ENCODE assay signal across 8 cellular contexts in genomic region chr17:76266244-76266938, GRCh38. TPM values are rescaled to one million over a fixed set of nuclear protein-coding genes. Genes with fewer than 3 reads are reported as not detected.
A peak's percentile ranks its signal among the peaks of the same experiment; 100 is the strongest.
DNase-seq lines count a peak whose midpoint lies in the region; FAIRE-seq and TF ChIP-seq lines count a peak whose summit lies in the region.

No MANE protein-coding gene starts in this region.

- POLR2A ChIA-PET in endothelial cell of umbilical vein (lab: Charles Lee), result interaction anchor here (0.7 to 1.0 kb wide), 3 partner anchors 19 to 164 kb away, joined by 3 to 5 read pairs (median 3); no protein-coding TSS in a partner anchor
- POLR2A ChIA-PET in GM10248 (lab: Yijun Ruan, JAX), result interaction anchor here (0.6 to 3.5 kb wide), 4 partner anchors 10 to 483 kb away, joined by 3 to 24 read pairs (median 4); no protein-coding TSS in a partner anchor

- H3K27me3 Mint-ChIP-seq in neural crest cell (ENCODE audit: low read depth), result no peaks in the 10 kb centered on the region

- H3K36me3 ChIP-seq in SJSA1, result peaks cover 49% of the 10 kb centered on the region
- peaks cover 0 to 6% of the 10 kb centered on the region in 2 experiments for H3K36me3 ChIP-seq in endothelial cell of umbilical vein (ENCODE audit: control insufficient read depth in 2 of 2, extremely low read depth in 1 of 2, insufficient read depth in 2 of 2, low read length in 2 of 2)

- H3K4me1 ChIP-seq in SJSA1 (replicated peaks) (peaks cover 59% of the 10 kb centered on the region), endothelial cell of umbilical vein (ENCODE audit: control insufficient read depth, extremely low read depth, insufficient read depth, low read length) (peaks cover 49% of the 10 kb centered on the region)

- H2AFZ ChIP-seq in endothelial cell of umbilical vein (ENCODE audit: low read depth, low read length), result no peak overlapping the region

- TF ChIP-seq POLR2A in endothelial cell of umbilical vein (IDR thresholded peaks at IDR 0.05; ENCODE audit: low read depth, low read length), result no peak

- peak; percentile 51 for DNase-seq in activated CD4-positive, alpha-beta T cell treated with anti-CD3 and anti-CD28 coated beads for 48 hours
- no peak for DNase-seq in activated CD4-positive, alpha-beta T cell treated with anti-CD3 and anti-CD28 coated beads, Interleukin-2, amount 50 U/mL, for 1 hour
- peak in 1 of 2 experiments; percentile 59 for DNase-seq in SJSA1 (ENCODE audit: low read depth in 1 of 2, low spot score in 2 of 2)
- DNase-seq in endothelial cell of umbilical vein (ENCODE audit: low read depth, low spot score), result peak; percentile 53
- DNase-seq in neural crest cell (ENCODE audit: low read depth, low spot score), result no peak
- no peak for DNase-seq in amniotic stem cell (lab: John Stamatoyannopoulos, UW)
- DNase-seq in GM10248 (ENCODE audit: extremely low spot score), result no peak
- DNase-seq in H4 (ENCODE audit: low spot score), result no peak

- H3K4me3 ChIP-seq in SJSA1, result peak overlapping the region; percentile 98
- H3K4me3 ChIP-seq in endothelial cell of umbilical vein (replicated peaks in 1 of 3; ENCODE audit: insufficient read depth in 1 of 3, low read depth in 1 of 3, low read length in 3 of 3), result peak overlapping the region; percentile 78 to 84 (median 80)

- H3K9me3 ChIP-seq in SJSA1 (replicated peaks) (peaks cover 2% of the 10 kb centered on the region; the same call in 1 of the 2 replicates), endothelial cell of umbilical vein (replicated peaks; ENCODE audit: control insufficient read depth, insufficient read depth, low read length) (no peaks in the 10 kb centered on the region)

- H3K9ac ChIP-seq in endothelial cell of umbilical vein (replicated peaks; ENCODE audit: extremely low read depth, insufficient read depth, low read length), result peak overlapping the region; percentile 95

- H3K4me1 Mint-ChIP-seq in neural crest cell, result peaks cover 55% of the 10 kb centered on the region

- CTCF ChIA-PET in endothelial cell of umbilical vein (lab: Charles Lee) (interaction anchor here (1.0 to 2.4 kb wide), 6 partner anchors 12 to 85 kb away, joined by 3 to 13 read pairs (median 4); no protein-coding TSS in a partner anchor), GM10248 (lab: Yijun Ruan, JAX) (interaction anchor here (0.9 to 5.9 kb wide), 3 partner anchors 13 to 85 kb away, joined by 3 to 39 read pairs (median 8); no protein-coding TSS in a partner anchor)

- peak; percentile 73 for FAIRE-seq in endothelial cell of umbilical vein (lab: Jason Lieb, UNC)

- H3K9me3 Mint-ChIP-seq in neural crest cell, result no peaks in the 10 kb centered on the region

- dilution Hi-C loops in endothelial cell of umbilical vein (cut with MboI; ENCODE audit: extremely low pct_ligation_motif_present, low sequenced_read_pairs), result no loop called here

- no peaks in the 10 kb centered on the region for H3K36me3 Mint-ChIP-seq in neural crest cell (ENCODE audit: low read depth)

- H4K20me1 ChIP-seq in endothelial cell of umbilical vein (replicated peaks; ENCODE audit: control insufficient read depth, extremely low read depth, insufficient read depth, low read length), result no peaks in the 10 kb centered on the region

- H3K4me2 ChIP-seq in endothelial cell of umbilical vein (ENCODE audit: insufficient read depth, low read length), result peak overlapping the region; percentile 94

- H3K27ac ChIP-seq in SJSA1 (peak overlapping the region; percentile 92), endothelial cell of umbilical vein (ENCODE audit: insufficient read depth, low read depth, low read length) (peak overlapping the region; percentile 84)

- no peaks in the 10 kb centered on the region for H3K9me1 ChIP-seq in endothelial cell of umbilical vein (replicated peaks; ENCODE audit: control insufficient read depth, extremely low read depth, insufficient read depth, low read length)

- H3K4me3 Mint-ChIP-seq in neural crest cell, result peak overlapping the region; percentile 87

- intact Hi-C loops in endothelial cell of umbilical vein (cut with micrococcal nuclease), result no loop called here

- H3K79me2 ChIP-seq in endothelial cell of umbilical vein (ENCODE audit: control insufficient read depth, insufficient read depth, low read length), result peaks cover 39% of the 10 kb centered on the region

- no peak for TF ChIP-seq CTCF in endothelial cell of umbilical vein (IDR thresholded peaks at IDR 0.05; ENCODE audit: extremely low read depth in 1 of 2, insufficient read depth in 1 of 2, low read depth in 1 of 2, low read length in 2 of 2)
- TF ChIP-seq CTCF in neural crest cell (conservative IDR thresholded peaks at IDR 0.05), result no peak
- TF ChIP-seq CTCF in GM10248 (IDR thresholded peaks at IDR 0.05; ENCODE audit: control extremely low read depth, extremely low read depth, low read depth, missing control alignments), result no peak

- H3K27ac Mint-ChIP-seq in neural crest cell (ENCODE audit: unreplicated experiment), result peak overlapping the region; percentile 81

- no TSS peak for BruUV-seq in endothelial cell of umbilical vein (replicated peaks; lab: Mats Ljungman, UMichigan)

- H3K27me3 ChIP-seq in SJSA1 (replicated peaks) (no peaks in the 10 kb centered on the region), endothelial cell of umbilical vein (ENCODE audit: control insufficient read depth in 2 of 2, insufficient read depth in 2 of 2, low read length in 2 of 2) (no peaks in the 10 kb centered on the region)

TF ChIP-seq in endothelial cell of umbilical vein, 7 proteins besides CTCF, POLR2A, EP300 and RAD21:
- TF ChIP-seq GATA2 (IDR thresholded peaks at IDR 0.05; ENCODE audit: insufficient read depth, insufficient read length, low read depth, low read length), result peak; percentile 64
- no peak for TF ChIP-seq MAX (IDR thresholded peaks at IDR 0.05; ENCODE audit: insufficient read depth, insufficient read length)

RNA-seq across cellular contexts. Expression of gene UBALD2, which starts 1.2 kb away (rescaled TPM):
- total RNA-seq in SJSA1 (2014; rRNA removed; shearing (Covaris generic)), result 7.6 and 13.7 TPM in 2 replicates
- total RNA-seq in endothelial cell of umbilical vein, result 70.9 and 75.2 TPM in 2 replicates
- 46.9 and 83.6 TPM in 2 replicates for polyA plus RNA-seq in endothelial cell of umbilical vein
- polyA plus RNA-seq in endothelial cell of umbilical vein (2011; cell fraction: cytosol; rRNA removed), result 31.1 and 40.9 TPM in 2 replicates
- polyA plus RNA-seq in endothelial cell of umbilical vein (2011; cell fraction: nucleus; rRNA removed), result 22.5 and 28.4 TPM in 2 replicates
- 26.8 and 46.6 TPM in 2 replicates for polyA plus RNA-seq in endothelial cell of umbilical vein (2012)
- polyA minus RNA-seq in endothelial cell of umbilical vein, result 19.4 and 22.0 TPM in 2 replicates
- 25.4 TPM for polyA minus RNA-seq in endothelial cell of umbilical vein (2011; cell fraction: cytosol; rRNA and poly(A)+ RNA removed)
- 11.6 and 31.6 TPM in 2 replicates for polyA minus RNA-seq in endothelial cell of umbilical vein (2011; cell fraction: nucleus; rRNA and poly(A)+ RNA removed)
- 18.8 and 21.5 TPM in 2 replicates for total RNA-seq in neural crest cell
- total RNA-seq in H4 (2014; rRNA removed; shearing (Covaris generic)), result 3.9 and 7.7 TPM in 2 replicates

RNA-seq across cellular contexts. Expression of gene RNF157, which starts 26.1 kb away (rescaled TPM):
- total RNA-seq in SJSA1 (2014; rRNA removed; shearing (Covaris generic)), result 4.6 and 9.4 TPM in 2 replicates
- 0.48 and 0.86 TPM in 2 replicates for total RNA-seq in endothelial cell of umbilical vein
- polyA plus RNA-seq in endothelial cell of umbilical vein, result 0.07 and 0.13 TPM in 2 replicates
- polyA plus RNA-seq in endothelial cell of umbilical vein (2011; cell fraction: cytosol; rRNA removed), result 0.13 and 0.21 TPM in 2 replicates
- 0.11 and 0.29 TPM in 2 replicates for polyA plus RNA-seq in endothelial cell of umbilical vein (2011; cell fraction: nucleus; rRNA removed)
- 0.20 and 0.75 TPM in 2 replicates for polyA plus RNA-seq in endothelial cell of umbilical vein (2012)
- polyA minus RNA-seq in endothelial cell of umbilical vein, result 0.98 and 2.5 TPM in 2 replicates
- not detected for polyA minus RNA-seq in endothelial cell of umbilical vein (2011; cell fraction: cytosol; rRNA and poly(A)+ RNA removed)
- 0.10 TPM in 1 of 2 replicates, not detected in the other for polyA minus RNA-seq in endothelial cell of umbilical vein (2011; cell fraction: nucleus; rRNA and poly(A)+ RNA removed)
- total RNA-seq in neural crest cell, result 50.4 and 54.0 TPM in 2 replicates
- total RNA-seq in H4 (2014; rRNA removed; shearing (Covaris generic)), result 6.8 and 7.8 TPM in 2 replicates

RNA-seq across cellular contexts. Expression of gene QRICH2, which starts 41.7 kb away (rescaled TPM):
- 2.0 and 4.7 TPM in 2 replicates for total RNA-seq in SJSA1 (2014; rRNA removed; shearing (Covaris generic))
- total RNA-seq in endothelial cell of umbilical vein (7.2 and 9.6 TPM in 2 replicates), neural crest cell (10.6 and 12.3 TPM in 2 replicates)
- 6.7 and 9.8 TPM in 2 replicates for polyA plus RNA-seq in endothelial cell of umbilical vein
- 2.0 and 3.5 TPM in 2 replicates for polyA plus RNA-seq in endothelial cell of umbilical vein (2011; cell fraction: cytosol; rRNA removed)
- 32.0 and 38.0 TPM in 2 replicates for polyA plus RNA-seq in endothelial cell of umbilical vein (2011; cell fraction: nucleus; rRNA removed)
- 2.2 and 2.7 TPM in 2 replicates for polyA plus RNA-seq in endothelial cell of umbilical vein (2012)
- polyA minus RNA-seq in endothelial cell of umbilical vein, result 14.4 and 15.6 TPM in 2 replicates
- polyA minus RNA-seq in endothelial cell of umbilical vein (2011; cell fraction: cytosol; rRNA and poly(A)+ RNA removed), result 1.5 TPM
- 13.0 and 14.6 TPM in 2 replicates for polyA minus RNA-seq in endothelial cell of umbilical vein (2011; cell fraction: nucleus; rRNA and poly(A)+ RNA removed)
- 2.3 and 2.4 TPM in 2 replicates for total RNA-seq in H4 (2014; rRNA removed; shearing (Covaris generic))

Comparison
In these comparisons a context has a peak if more than half of its experiments do, and no peak if none do; other contexts are left out.
1. DNase-seq: peak in activated CD4-positive, alpha-beta T cell treated with anti-CD3 and anti-CD28 coated beads for 48 hours (single experiment) and endothelial cell of umbilical vein (single experiment); none in activated CD4-positive, alpha-beta T cell treated with anti-CD3 and anti-CD28 coated beads, Interleukin-2, amount 50 U/mL, for 1 hour (single experiment), neural crest cell (single experiment), amniotic stem cell (single experiment), GM10248 (single experiment) and H4 (single experiment).